ENCODE assay signal across 8 cellular contexts in the genomic region with DNA sequence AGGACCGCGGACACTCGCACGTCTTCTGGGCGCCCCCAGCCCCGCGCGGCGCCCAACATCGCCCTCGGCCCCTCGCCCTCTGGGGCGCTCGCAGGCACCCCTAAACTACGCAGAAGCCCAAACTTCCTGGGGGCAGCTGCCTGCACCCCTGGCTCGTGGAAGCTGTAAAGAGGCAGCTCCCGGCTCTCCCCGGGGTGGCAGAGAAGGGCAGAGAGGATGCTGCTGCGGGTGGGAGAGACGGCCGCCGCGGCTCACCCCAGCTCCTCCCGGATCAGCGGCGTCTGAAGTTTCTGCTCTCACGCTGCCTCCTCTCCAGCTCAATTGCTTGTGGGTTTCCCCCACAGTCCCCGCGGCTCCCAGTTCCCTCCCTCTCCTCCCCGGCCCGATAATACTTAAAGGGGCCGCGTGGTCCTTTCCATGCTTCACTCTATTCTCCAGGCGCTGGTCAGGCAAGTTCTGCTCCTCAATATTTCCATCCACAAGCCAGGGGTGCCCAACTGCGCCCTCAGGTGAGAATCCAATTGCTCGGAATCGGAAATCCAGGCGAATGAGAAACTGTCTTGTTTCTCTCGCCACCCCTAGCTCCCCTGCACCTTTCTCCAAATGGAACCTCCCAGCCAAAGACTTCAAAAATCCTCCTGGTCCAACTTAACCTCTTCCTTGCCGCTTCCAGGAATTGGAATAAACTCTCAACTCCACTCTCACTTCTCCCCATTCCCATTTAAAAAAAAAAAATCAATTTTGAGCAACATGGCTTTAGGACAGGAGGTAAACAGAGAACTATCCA.
DNase-seq lines count a peak whose midpoint lies in the region; ATAC-seq and TF ChIP-seq lines count a peak whose summit lies in the region.

No MANE protein-coding gene starts in this region.

- peak overlapping the region; percentile 91 for H3K4me3 ChIP-seq in A673 (ENCODE audit: low read depth, low read length, poor library complexity, severe bottlenecking)
- H3K4me3 ChIP-seq in SJSA1: peak overlapping the region; percentile 81
- peak overlapping the region; percentile 72 to 74 for H3K4me3 ChIP-seq in duodenal mucosa (ENCODE audit: low read depth in 1 of 2, low read length in 2 of 2)

- H3K9me3 ChIP-seq in A673 (ENCODE audit: low read depth, low read length, poor library complexity, severe bottlenecking): no peaks in the 10 kb centered on the region
- no peaks in the 10 kb centered on the region for H3K9me3 ChIP-seq in SJSA1 (replicated peaks)
- no peaks in the 10 kb centered on the region for H3K9me3 ChIP-seq in duodenal mucosa (ENCODE audit: control insufficient read depth in 1 of 2, low read length in 2 of 2)

- peak; percentile 66 for ATAC-seq in GM18870 (IDR thresholded peaks at IDR 0.05; ENCODE audit: unreplicated experiment)
- ATAC-seq in left colon: peak; percentile 88
- peak; percentile 87 to 88 for ATAC-seq in stimulated activated naive B cell treated with anti-CD40 and anti-IgM and Interleukin-4, amounts not matched to agents 10 μg/mL and 1 μg/mL and 100 μg/mL, for 72 hours (replicated peaks)
- no peak for ATAC-seq in effector memory CD8-positive, alpha-beta T cell (replicated peaks)

- intact Hi-C loops in A673 (cut with micrococcal nuclease; ENCODE audit: unreplicated experiment): loop anchor here (5.0 kb wide), 4 partner anchors 42 to 357 kb away; no protein-coding TSS in a partner anchor
- intact Hi-C loops in left colon (cut with DNase I, micrococcal nuclease): no loop called here

- H3K4me1 Mint-ChIP-seq in stimulated activated naive B cell treated with anti-CD40 and anti-IgM and Interleukin-4, amounts not matched to agents 10 μg/mL and 1 μg/mL and 100 μg/mL, for 72 hours: peaks cover 0 to 5% of the 10 kb centered on the region in 2 donors
- peaks cover 0 to 5% of the 10 kb centered on the region in 2 donors for H3K4me1 Mint-ChIP-seq in effector memory CD8-positive, alpha-beta T cell (ENCODE audit: low read depth in 2 of 2)

- H3K4me1 ChIP-seq in A673 (ENCODE audit: insufficient read depth, low read length, poor library complexity, severe bottlenecking) (peaks cover 29% of the 10 kb centered on the region), SJSA1 (replicated peaks) (peaks cover 17% of the 10 kb centered on the region), duodenal mucosa (ENCODE audit: control insufficient read depth in 1 of 2, insufficient read depth in 2 of 2, low read length in 2 of 2) (peaks cover 0 to 17% of the 10 kb centered on the region in 2 donors)

- no peak overlapping the region for H3K4me3 Mint-ChIP-seq in stimulated activated naive B cell treated with anti-CD40 and anti-IgM and Interleukin-4, amounts not matched to agents 10 μg/mL and 1 μg/mL and 100 μg/mL, for 72 hours
- H3K4me3 Mint-ChIP-seq in effector memory CD8-positive, alpha-beta T cell: peak overlapping the region in 1 of 2 donors; percentile 13

- no peak overlapping the region for H3K27ac Mint-ChIP-seq in stimulated activated naive B cell treated with anti-CD40 and anti-IgM and Interleukin-4, amounts not matched to agents 10 μg/mL and 1 μg/mL and 100 μg/mL, for 72 hours
- H3K27ac Mint-ChIP-seq in effector memory CD8-positive, alpha-beta T cell: no peak overlapping the region

- CTCF ChIA-PET in A673 (lab: Charles Lee): interaction anchor here (0.6 to 1.0 kb wide), 2 partner anchors 31 to 344 kb away, joined by 3 to 5 read pairs; no protein-coding TSS in a partner anchor

- no peaks in the 10 kb centered on the region for H3K36me3 Mint-ChIP-seq in stimulated activated naive B cell treated with anti-CD40 and anti-IgM and Interleukin-4, amounts not matched to agents 10 μg/mL and 1 μg/mL and 100 μg/mL, for 72 hours
- no peaks in the 10 kb centered on the region for H3K36me3 Mint-ChIP-seq in effector memory CD8-positive, alpha-beta T cell (ENCODE audit: insufficient read depth)

- H3K27me3 ChIP-seq in A673 (replicated peaks; ENCODE audit: insufficient read depth, low read depth, low read length, poor library complexity) (no peaks in the 10 kb centered on the region), SJSA1 (replicated peaks) (no peaks in the 10 kb centered on the region), duodenal mucosa (ENCODE audit: control insufficient read depth in 1 of 2, insufficient read depth in 2 of 2, low read length in 2 of 2) (no peaks in the 10 kb centered on the region)

- H3K36me3 ChIP-seq in A673 (ENCODE audit: insufficient read depth, low read length, poor library complexity, severe bottlenecking): no peaks in the 10 kb centered on the region
- no peaks in the 10 kb centered on the region; the same call in 1 of the 2 replicates for H3K36me3 ChIP-seq in SJSA1
- H3K36me3 ChIP-seq in duodenal mucosa (ENCODE audit: control insufficient read depth in 1 of 2, insufficient read depth in 2 of 2, low read length in 2 of 2): no peaks in the 10 kb centered on the region

- H3K9me3 Mint-ChIP-seq in stimulated activated naive B cell treated with anti-CD40 and anti-IgM and Interleukin-4, amounts not matched to agents 10 μg/mL and 1 μg/mL and 100 μg/mL, for 72 hours: no peaks in the 10 kb centered on the region
- H3K9me3 Mint-ChIP-seq in effector memory CD8-positive, alpha-beta T cell: peaks cover 6 to 8% of the 10 kb centered on the region in 2 donors

- peak; percentile 96 for DNase-seq in A673 (ENCODE audit: low spot score)
- peak; percentile 92 to 94 for DNase-seq in Kasumi-1 (lab: John Stamatoyannopoulos, UW)
- DNase-seq in SJSA1 (ENCODE audit: low read depth in 1 of 2, low spot score in 2 of 2): peak; percentile 87 to 90
- peak; percentile 67 to 70 for DNase-seq in left colon
- DNase-seq in stimulated activated naive B cell treated with anti-CD40 and anti-IgM and Interleukin-4, amounts not matched to agents 10 μg/mL and 1 μg/mL and 100 μg/mL, for 72 hours: peak; percentile 15
- no peak for DNase-seq in effector memory CD8-positive, alpha-beta T cell

- H3K9ac ChIP-seq in duodenal mucosa (ENCODE audit: low read depth in 1 of 2, low read length in 2 of 2): peak overlapping the region; percentile 35 to 48

- BruUV-seq in A673 (replicated peaks; lab: Mats Ljungman, UMichigan): no TSS peak

- POLR2A ChIA-PET in A673 (lab: Charles Lee; ENCODE audit: low non-redundant PET): interaction anchor here (0.6 to 0.7 kb wide), 3 partner anchors 28 to 407 kb away, joined by 3 read pairs; no protein-coding TSS in a partner anchor

- peaks cover 0 to 11% of the 10 kb centered on the region in 2 donors for H3K27me3 Mint-ChIP-seq in stimulated activated naive B cell treated with anti-CD40 and anti-IgM and Interleukin-4, amounts not matched to agents 10 μg/mL and 1 μg/mL and 100 μg/mL, for 72 hours
- peaks cover 6 to 7% of the 10 kb centered on the region in 2 donors for H3K27me3 Mint-ChIP-seq in effector memory CD8-positive, alpha-beta T cell

- no peak for TF ChIP-seq CTCF in A673 (conservative IDR thresholded peaks at IDR 0.05; ENCODE audit: low read depth, low read length)

- H3K27ac ChIP-seq in A673 (ENCODE audit: low read depth, low read length, poor library complexity, severe bottlenecking): peak overlapping the region; percentile 99
- H3K27ac ChIP-seq in SJSA1: peak overlapping the region; percentile 96
- peak overlapping the region; percentile 72 for H3K27ac ChIP-seq in duodenal mucosa (ENCODE audit: low read depth, low read length)

Comparison
In these comparisons a context has a peak if more than half of its experiments do, and no peak if none do; other contexts are left out.
1. DNase-seq: peak in A673 (single experiment), Kasumi-1 (2 of 2), SJSA1 (2 of 2), left colon (2 of 2) and stimulated activated naive B cell treated with anti-CD40 and anti-IgM and Interleukin-4, amounts not matched to agents 10 μg/mL and 1 μg/mL and 100 μg/mL, for 72 hours (single experiment); none in effector memory CD8-positive, alpha-beta T cell (0 of 3).
2. Peak in every context shown above with its lines, with median percentiles within 50 percentile points of each other: H3K27ac ChIP-seq and H3K4me3 ChIP-seq.